20 cellular contexts compared by ENCODE assay signal in the genomic region with DNA sequence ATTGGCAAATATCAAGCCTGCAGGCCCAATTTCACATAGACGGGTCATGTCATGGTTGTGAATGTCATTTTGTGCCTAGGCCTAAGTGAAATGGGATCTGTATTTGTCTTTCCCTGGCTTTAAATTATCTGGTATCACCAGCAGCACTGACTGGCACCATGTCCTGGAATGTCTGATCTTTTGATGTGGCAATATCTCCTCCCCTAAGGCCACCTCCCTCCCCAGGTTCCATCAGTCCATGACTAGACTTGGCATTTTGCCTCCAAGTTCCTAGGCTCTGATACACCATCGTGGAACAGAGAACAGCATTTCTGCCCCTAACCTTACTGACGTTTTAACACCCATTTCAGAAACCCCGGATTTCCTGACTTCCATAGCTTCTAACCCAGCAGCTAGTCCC.
DNase-seq lines count a peak whose midpoint lies in the region; FAIRE-seq and TF ChIP-seq lines count a peak whose summit lies in the region.
"Had no signal": no experiment of that assay in that cellular context is flagged by ENCODE, and none has a peak within 500 bp of the region (broad histone marks: within the 10 kb centered on the region; RNA-seq: fewer than 3 reads in every experiment).

No MANE protein-coding gene starts in this region.

- peaks cover 16 to 39% of the 10 kb centered on the region in 2 donors for H3K9me3 ChIP-seq in breast epithelium

- H3K27ac Mint-ChIP-seq in MCF 10A (ENCODE audit: low read depth, unreplicated experiment) (no peak overlapping the region), endothelial cell (ENCODE audit: unreplicated experiment) (peak overlapping the region; percentile 64)
- H3K27ac Mint-ChIP-seq: CD4-positive, alpha-beta T cell; HFFc6 had no signal

- H3K4me3 Mint-ChIP-seq in MCF 10A (ENCODE audit: unreplicated experiment) (no peak overlapping the region), endothelial cell (ENCODE audit: unreplicated experiment) (no peak overlapping the region)
- H3K4me3 Mint-ChIP-seq: CD4-positive, alpha-beta T cell; HFFc6 had no signal

- POLR2A ChIA-PET in MCF 10A (lab: Yijun Ruan, JAX), result no interaction called here

- intact Hi-C loops in MCF 10A (cut with micrococcal nuclease) (no loop called here), breast epithelium (cut with DNase I; ENCODE audit: low total_unique reads) (no loop called here)

- no peaks in the 10 kb centered on the region for H3K4me1 ChIP-seq in breast epithelium
- H3K4me1 ChIP-seq: A549 had no signal

- H3K36me3 ChIP-seq in breast epithelium, result no peaks in the 10 kb centered on the region

- H3K27me3 Mint-ChIP-seq in MCF 10A (ENCODE audit: insufficient read depth, unreplicated experiment) (peaks cover 5% of the 10 kb centered on the region), endothelial cell (ENCODE audit: unreplicated experiment) (peaks cover 12% of the 10 kb centered on the region)
- H3K27me3 Mint-ChIP-seq: CD4-positive, alpha-beta T cell had no signal

- H3K27me3 ChIP-seq in breast epithelium, result no peaks in the 10 kb centered on the region

- DNase-seq in MCF 10A (ENCODE audit: unreplicated experiment) (peak; percentile 9), breast epithelium (ENCODE audit: low spot score in 2 of 2) (no peak), SW480 (ENCODE audit: low spot score) (peak; percentile 68), endothelial cell (ENCODE audit: low spot score) (no peak), urothelium cell line (ENCODE audit: low spot score) (peak; percentile 64), DMS53 treated with DMSO at 0.1 percent for 48 hours (lab: John Stamatoyannopoulos, UW; ENCODE audit: unreplicated experiment) (no peak), T1000 (lab: John Stamatoyannopoulos, UW) (no peak), anterior cingulate cortex (lab: John Stamatoyannopoulos, UW) (no peak)
- DNase-seq: AML-193; CD4-positive, alpha-beta T cell; DMS153; DMS79 treated with DMSO at 0.1 percent for 48 hours; GF-D8; GOT3; H7; HFFc6 had no signal

- CTCF ChIA-PET in MCF 10A (lab: Yijun Ruan, JAX), result interaction anchor here (0.6 to 1.0 kb wide), 2 partner anchors 15 to 88 kb away, joined by 3 read pairs; no protein-coding TSS in a partner anchor

- H3K36me3 Mint-ChIP-seq in MCF 10A (ENCODE audit: insufficient read depth, unreplicated experiment) (peaks cover 5% of the 10 kb centered on the region), endothelial cell (ENCODE audit: low read depth, unreplicated experiment) (peaks cover 3% of the 10 kb centered on the region)

- H3K4me1 Mint-ChIP-seq in MCF 10A (ENCODE audit: insufficient read depth, unreplicated experiment) (no peaks in the 10 kb centered on the region), endothelial cell (ENCODE audit: unreplicated experiment) (no peaks in the 10 kb centered on the region)

- no peak overlapping the region for H3K27ac ChIP-seq in breast epithelium
- H3K27ac ChIP-seq: 22Rv1, A549, C4-2B had no signal

- no TSS peak for BruUV-seq in MCF 10A (replicated peaks; lab: Mats Ljungman, UMichigan)

- H3K4me3 ChIP-seq in breast epithelium, result no peak overlapping the region
- H3K4me3 ChIP-seq: A549 had no signal

- no peak for TF ChIP-seq CTCF in MCF 10A (IDR thresholded peaks at IDR 0.05; ENCODE audit: unreplicated experiment)
- no peak for TF ChIP-seq CTCF in breast epithelium (IDR thresholded peaks at IDR 0.05)
- TF ChIP-seq CTCF in endothelial cell (IDR thresholded peaks at IDR 0.05; ENCODE audit: unreplicated experiment), result no peak

- FAIRE-seq in urothelium cell line (lab: Jason Lieb, UNC), result no peak
- FAIRE-seq: A549, HepG2 had no signal

- H3K9me3 Mint-ChIP-seq in MCF 10A (ENCODE audit: unreplicated experiment), result peaks cover 11% of the 10 kb centered on the region
- peaks cover 26% of the 10 kb centered on the region for H3K9me3 Mint-ChIP-seq in endothelial cell (ENCODE audit: unreplicated experiment)

- no peak for TF ChIP-seq POLR2A in breast epithelium (IDR thresholded peaks at IDR 0.05)

Comparison
In these comparisons a context has a peak if more than half of its experiments do, and no peak if none do; other contexts are left out.
1. DNase-seq: peak in MCF 10A (single experiment), SW480 (single experiment) and urothelium cell line (single experiment); none in breast epithelium (0 of 2), endothelial cell (single experiment), DMS53 treated with DMSO at 0.1 percent for 48 hours (single experiment), T1000 (single experiment) and anterior cingulate cortex (0 of 58).